ENCODE assay signal across 13 cellular contexts in genomic region chr7:80186721-80187120, GRCh38. TPM values are rescaled to one million over a fixed set of nuclear protein-coding genes. Genes with fewer than 3 reads are reported as not detected.
A peak's percentile ranks its signal among the peaks of the same experiment; 100 is the strongest.
DNase-seq lines count a peak whose midpoint lies in the region; ATAC-seq and TF ChIP-seq lines count a peak whose summit lies in the region.
"Had no signal": no experiment of that assay in that cellular context is flagged by ENCODE, and none has a peak within 500 bp of the region (broad histone marks: within the 10 kb centered on the region; RNA-seq: fewer than 3 reads in every experiment).

No MANE protein-coding gene starts in this region.

- ATAC-seq in HG03439 (IDR thresholded peaks at IDR 0.05; ENCODE audit: unreplicated experiment), result no peak
- ATAC-seq: activated naive CD4-positive, alpha-beta T cell treated with anti-CD3 and anti-CD28 coated beads, Interleukin-2, amount 50 U/mL, for 72 hours; Right ventricle myocardium inferior had no signal

- no peaks in the 10 kb centered on the region for H3K9me3 ChIP-seq in subcutaneous abdominal adipose tissue (ENCODE audit: control insufficient read depth in 5 of 5, low read length in 5 of 5)
- H3K9me3 ChIP-seq in osteoblast (ENCODE audit: low read depth, low read length), result no peaks in the 10 kb centered on the region

- peaks cover 53% of the 10 kb centered on the region for H3K79me2 ChIP-seq in osteoblast (ENCODE audit: insufficient read depth, low read length)

- peak overlapping the region; percentile 98 for H3K27ac ChIP-seq in angular gyrus (ENCODE audit: low read depth, low read length)
- H3K27ac ChIP-seq in subcutaneous abdominal adipose tissue (ENCODE audit: low read depth, low read length), result peak overlapping the region; percentile 12
- no peak overlapping the region for H3K27ac ChIP-seq in osteoblast (ENCODE audit: low read depth, low read length)
- H3K27ac ChIP-seq: cardiac muscle cell had no signal

- DNase-seq in NCI-H1092 treated with DMSO at 0.1 percent for 48 hours (lab: John Stamatoyannopoulos, UW) (peak; percentile 11), NCI-H1092 (lab: John Stamatoyannopoulos, UW) (no peak), hippocampal formation (lab: John Stamatoyannopoulos, UW) (peak; percentile 65 to 93), osteoblast (ENCODE audit: insufficient read length, low spot score, missing footprints) (no peak)
- DNase-seq in stimulated activated naive CD4-positive, alpha-beta T cell (lab: John Stamatoyannopoulos, UW), result no peak
- DNase-seq: activated CD4-positive, alpha-beta T cell treated with anti-CD3 and anti-CD28 coated beads for 1 hour; endodermal cell had no signal

- H3K27me3 ChIP-seq in subcutaneous abdominal adipose tissue (ENCODE audit: control insufficient read depth in 5 of 5, insufficient read depth in 4 of 5, low read length in 5 of 5), result no peaks in the 10 kb centered on the region
- H3K27me3 ChIP-seq in osteoblast (ENCODE audit: insufficient read depth, low read length), result no peaks in the 10 kb centered on the region
- H3K27me3 ChIP-seq: cardiac muscle cell had no signal

- H4K20me1 ChIP-seq in osteoblast (ENCODE audit: insufficient read depth, low read length), result no peaks in the 10 kb centered on the region

- H3K36me3 ChIP-seq in subcutaneous abdominal adipose tissue (ENCODE audit: control insufficient read depth in 5 of 5, insufficient read depth in 5 of 5, low read length in 5 of 5) (no peaks in the 10 kb centered on the region), osteoblast (ENCODE audit: insufficient read depth, low read length) (no peaks in the 10 kb centered on the region)

- H3K4me3 ChIP-seq in subcutaneous abdominal adipose tissue (ENCODE audit: low read depth in 1 of 5, low read length in 5 of 5) (no peak overlapping the region), osteoblast (ENCODE audit: insufficient read depth, low read length) (no peak overlapping the region)
- H3K4me3 ChIP-seq: cardiac muscle cell had no signal

- no peak overlapping the region for H2AFZ ChIP-seq in osteoblast (ENCODE audit: low read length)

- H3K4me1 ChIP-seq in subcutaneous abdominal adipose tissue (ENCODE audit: control insufficient read depth in 5 of 5, insufficient read depth in 5 of 5, low read length in 5 of 5), result peaks cover 0 to 60% (median 29%) of the 10 kb centered on the region in 5 donors
- H3K4me1 ChIP-seq in osteoblast (ENCODE audit: insufficient read depth, low read length), result peaks cover 9% of the 10 kb centered on the region

- H3K9ac ChIP-seq in subcutaneous abdominal adipose tissue (ENCODE audit: low read length in 5 of 5), result no peak overlapping the region

- H3K4me2 ChIP-seq in osteoblast (ENCODE audit: insufficient read depth, low read length), result no peak overlapping the region

- no peak for TF ChIP-seq CTCF in osteoblast (IDR thresholded peaks at IDR 0.05; ENCODE audit: extremely low read depth, low read depth, low read length)

RNA-seq across cellular contexts. Expression of gene GNAI1, which starts 52.1 kb away (rescaled TPM):
- total RNA-seq in osteoblast, result 36.2 and 42.1 TPM in 2 replicates

Comparison
In these comparisons a context has a peak if more than half of its experiments do, and no peak if none do; other contexts are left out.
1. DNase-seq: peak in NCI-H1092 treated with DMSO at 0.1 percent for 48 hours (single experiment) and hippocampal formation (2 of 2); none in NCI-H1092 (single experiment), osteoblast (single experiment) and stimulated activated naive CD4-positive, alpha-beta T cell (0 of 6).